In the genomic region with DNA sequence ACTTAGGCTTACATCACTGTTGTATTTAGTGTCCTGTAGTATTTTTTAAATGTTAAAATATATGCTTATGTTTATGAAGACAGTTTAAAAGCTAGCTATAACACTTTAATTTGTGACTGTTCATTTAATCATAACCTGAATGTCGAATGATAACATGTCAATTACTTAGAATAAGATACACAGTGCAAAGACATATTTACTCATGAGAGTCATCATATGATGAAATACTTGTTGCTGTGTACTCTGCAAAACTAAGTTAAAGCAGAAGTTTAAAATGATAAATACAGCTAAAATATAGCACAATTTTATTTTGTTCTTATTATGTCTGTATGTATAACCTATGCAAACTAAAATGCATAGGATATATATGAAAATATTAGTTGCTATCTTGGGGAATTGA, we compare ENCODE assay signal across 30 cellular contexts.
"Had no signal": no experiment of that assay in that cellular context is flagged by ENCODE, and none has a peak within 500 bp of the region (broad histone marks: within the 10 kb centered on the region; RNA-seq: fewer than 3 reads in every experiment).

No MANE protein-coding gene starts in this region.

- H3K4me3 ChIP-seq: psoas muscle, skin epidermis, suprapubic skin, testis, tibial artery, transverse colon, upper lobe of right lung, uterus had no signal

- H3K9ac ChIP-seq: parathyroid adenoma had no signal

- ATAC-seq: naive thymus-derived CD8-positive, alpha-beta T cell; natural killer cell treated with Interleukin-12 subunit alpha and Interleukin-12 subunit beta and Interleukin-15 and Interleukin-18, amount 100 ng/mL, for 72 hours; psoas muscle; right cardiac atrium; sciatic nerve; stimulated activated memory B cell treated with anti-CD40 and anti-IgM and Interleukin-4, amounts not matched to agents 10 μg/mL and 1 μg/mL and 100 μg/mL, for 72 hours; stimulated activated naive CD8-positive, alpha-beta T cell treated with anti-CD3 and anti-CD28 coated beads, Interleukin-15, amount 100 ng/mL, for 72 hours; stimulated activated naive CD8-positive, alpha-beta T cell treated with anti-CD3 and anti-CD28 coated beads, Interleukin-15, Interleukin-2, amounts not matched to agents 100 U/mL and 50 U/mL, for 24 hours; upper lobe of right lung had no signal

- H3K36me3 ChIP-seq: neutrophil, suprapubic skin, tibial artery, transverse colon, upper lobe of right lung, uterus had no signal

- H3K27ac ChIP-seq: neutrophil, parathyroid adenoma, psoas muscle, skin epidermis, suprapubic skin, testis, tibial artery, transverse colon, upper lobe of right lung, uterus had no signal

- DNase-seq: naive B cell; naive thymus-derived CD8-positive, alpha-beta T cell; nephron progenitor cell; nucleus accumbens; posterior cingulate gyrus; psoas muscle; right cardiac atrium; stimulated activated CD4-positive, alpha-beta T cell treated with anti-CD3 and anti-CD28 coated beads, Interleukin-15, amount 100 ng/mL, for 24 hours; stimulated activated CD4-positive, alpha-beta T cell treated with anti-CD3 and anti-CD28 coated beads, Interleukin-2, amount 100 ng/mL, for 24 hours; stimulated activated CD4-positive, alpha-beta T cell treated with anti-CD3 and anti-CD28 coated beads, Interleukin-2, amount 100 ng/mL, for 48 hours; stimulated activated CD4-positive, alpha-beta T cell treated with anti-CD3 and anti-CD28 coated beads, Interleukin-4, amount 100 ng/mL, for 24 hours; stimulated activated naive CD4-positive, alpha-beta T cell; stimulated activated naive CD8-positive, alpha-beta T cell treated with anti-CD3 and anti-CD28 coated beads, Interleukin-15, amount 100 ng/mL, for 72 hours; stimulated activated naive CD8-positive, alpha-beta T cell treated with anti-CD3 and anti-CD28 coated beads, Interleukin-15, Interleukin-2, amounts not matched to agents 100 U/mL and 50 U/mL, for 24 hours; substantia nigra; testis; tibial artery; transverse colon; upper lobe of right lung; uterus had no signal

- H3K27ac Mint-ChIP-seq: naive B cell; naive thymus-derived CD8-positive, alpha-beta T cell; natural killer cell treated with Interleukin-12 subunit alpha and Interleukin-12 subunit beta and Interleukin-15 and Interleukin-18, amount 100 ng/mL, for 72 hours; nephron progenitor cell; progenitor cell of endocrine pancreas; stimulated activated memory B cell treated with anti-CD40 and anti-IgM and Interleukin-4, amounts not matched to agents 10 μg/mL and 1 μg/mL and 100 μg/mL, for 72 hours; stimulated activated naive CD8-positive, alpha-beta T cell treated with anti-CD3 and anti-CD28 coated beads, Interleukin-15, amount 100 ng/mL, for 72 hours; type B pancreatic cell had no signal

- H3K36me3 Mint-ChIP-seq: naive B cell; naive thymus-derived CD8-positive, alpha-beta T cell; stimulated activated memory B cell treated with anti-CD40 and anti-IgM and Interleukin-4, amounts not matched to agents 10 μg/mL and 1 μg/mL and 100 μg/mL, for 72 hours; type B pancreatic cell had no signal

- H3K4me1 ChIP-seq: parathyroid adenoma, psoas muscle, suprapubic skin, testis, tibial artery, transverse colon, upper lobe of right lung, uterus had no signal

- H2AFZ ChIP-seq: parathyroid adenoma had no signal

- H3K27me3 ChIP-seq: neutrophil, suprapubic skin, testis, tibial artery, transverse colon, upper lobe of right lung, uterus had no signal

- H3K4me3 Mint-ChIP-seq: naive B cell; naive thymus-derived CD8-positive, alpha-beta T cell; natural killer cell treated with Interleukin-12 subunit alpha and Interleukin-12 subunit beta and Interleukin-15 and Interleukin-18, amount 100 ng/mL, for 72 hours; nephron progenitor cell; neural crest cell; stimulated activated memory B cell treated with anti-CD40 and anti-IgM and Interleukin-4, amounts not matched to agents 10 μg/mL and 1 μg/mL and 100 μg/mL, for 72 hours; stimulated activated naive CD8-positive, alpha-beta T cell treated with anti-CD3 and anti-CD28 coated beads, Interleukin-15, amount 100 ng/mL, for 72 hours; type B pancreatic cell had no signal

- H3K9me3 ChIP-seq: neutrophil, psoas muscle, suprapubic skin, testis, tibial artery, transverse colon, upper lobe of right lung, uterus had no signal

- H3K4me1 Mint-ChIP-seq: naive B cell; naive thymus-derived CD8-positive, alpha-beta T cell; nephron progenitor cell; neural crest cell; stimulated activated memory B cell treated with anti-CD40 and anti-IgM and Interleukin-4, amounts not matched to agents 10 μg/mL and 1 μg/mL and 100 μg/mL, for 72 hours; stimulated activated naive CD8-positive, alpha-beta T cell treated with anti-CD3 and anti-CD28 coated beads, Interleukin-15, amount 100 ng/mL, for 72 hours had no signal

- H3K27me3 Mint-ChIP-seq: naive B cell; naive thymus-derived CD8-positive, alpha-beta T cell; natural killer cell treated with Interleukin-12 subunit alpha and Interleukin-12 subunit beta and Interleukin-15 and Interleukin-18, amount 100 ng/mL, for 72 hours; progenitor cell of endocrine pancreas; stimulated activated memory B cell treated with anti-CD40 and anti-IgM and Interleukin-4, amounts not matched to agents 10 μg/mL and 1 μg/mL and 100 μg/mL, for 72 hours; stimulated activated naive CD8-positive, alpha-beta T cell treated with anti-CD3 and anti-CD28 coated beads, Interleukin-15, amount 100 ng/mL, for 72 hours; type B pancreatic cell had no signal

- H3K79me2 ChIP-seq: parathyroid adenoma had no signal

- H3K9me3 Mint-ChIP-seq: type B pancreatic cell had no signal
